In the genomic region with DNA sequence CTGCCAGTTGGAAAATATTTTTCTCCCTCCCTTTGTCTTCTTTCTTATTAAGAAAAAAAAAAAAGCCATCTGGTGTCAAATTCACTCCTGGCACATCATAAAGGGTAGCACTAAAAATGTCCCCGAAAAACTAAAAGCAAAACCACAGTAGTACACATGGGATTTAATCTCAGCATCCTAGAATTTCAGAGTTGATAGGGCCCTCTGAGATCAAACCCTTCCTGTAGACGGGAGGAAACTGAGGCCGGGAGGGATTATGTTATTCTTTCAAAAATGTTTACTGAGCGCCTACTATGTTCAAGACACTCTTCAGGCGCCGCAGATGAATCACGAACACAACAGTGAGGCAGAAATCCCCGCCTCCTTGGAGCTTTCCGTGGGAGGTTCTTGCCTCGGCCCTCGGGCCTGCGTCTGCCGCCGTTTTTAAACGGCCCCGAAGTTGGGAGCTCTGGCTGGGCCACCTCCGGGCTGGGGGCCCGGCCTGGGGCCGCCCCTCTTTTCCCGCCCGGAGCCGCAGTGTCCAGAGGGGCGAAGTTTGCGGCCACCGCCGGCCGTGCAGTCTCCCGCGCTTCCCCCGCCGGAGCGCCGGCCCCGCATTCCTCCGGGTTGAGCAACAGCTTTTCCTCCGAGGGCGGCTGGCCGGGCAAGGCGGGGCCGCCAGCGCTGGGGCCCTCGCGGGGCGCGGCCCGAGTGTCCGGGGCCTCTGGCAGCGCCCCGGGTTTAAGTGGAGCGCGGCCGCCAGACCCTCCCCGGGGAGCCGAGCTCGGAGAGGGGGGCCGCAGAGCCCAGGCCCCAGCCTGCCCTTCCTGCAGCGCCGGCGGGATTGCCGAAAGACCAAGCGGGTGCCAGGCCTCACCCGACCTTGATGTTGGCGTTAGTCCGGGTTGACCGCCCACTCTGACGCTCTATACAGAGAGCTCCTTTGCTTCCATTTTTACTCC, we compare ENCODE assay signal across 8 cellular contexts. TPM values are rescaled to one million over a fixed set of nuclear protein-coding genes. Genes with fewer than 3 reads are reported as not detected.
DNase-seq lines count a peak whose midpoint lies in the region; ATAC-seq, FAIRE-seq and TF ChIP-seq lines count a peak whose summit lies in the region.

No MANE protein-coding gene starts in this region.

- DNase-seq in CD1c-positive myeloid dendritic cell (ENCODE audit: extremely low spot score) (peak; percentile 74), HT-29 (ENCODE audit: low spot score) (peak; percentile 58), WERI-Rb-1 (no peak), caudate nucleus (lab: John Stamatoyannopoulos, UW) (peak in 42 of 61 donors; percentile 12 to 73 (median 36)), keratinocyte (ENCODE audit: low read depth, low spot score) (no peak)
- peak; percentile 84 for DNase-seq in stimulated activated CD4-positive, alpha-beta T cell treated with anti-CD3 and anti-CD28 coated beads, Interleukin-15, amount 100 ng/mL, for 24 hours

- peak overlapping the region; percentile 75 for H3K4me2 ChIP-seq in keratinocyte (ENCODE audit: control insufficient read depth, extremely low read depth, insufficient read depth, low read depth, low read length)

- TF ChIP-seq CTCF in WERI-Rb-1 (IDR thresholded peaks at IDR 0.05; ENCODE audit: low read depth, low read length) (no peak), keratinocyte (optimal IDR thresholded peaks at IDR 0.05 in 1 of 3, IDR thresholded peaks at IDR 0.05 in 1 of 3, conservative IDR thresholded peaks at IDR 0.05 in 1 of 3; ENCODE audit: extremely low read depth in 1 of 3, insufficient read depth in 2 of 3, low read length in 3 of 3) (no peak)

- H2AFZ ChIP-seq in keratinocyte (ENCODE audit: control insufficient read depth, low read length), result peak overlapping the region; percentile 84

- no peaks in the 10 kb centered on the region for H3K79me2 ChIP-seq in keratinocyte (ENCODE audit: control insufficient read depth, insufficient read depth, low read length)

- H3K4me1 ChIP-seq in keratinocyte (ENCODE audit: control insufficient read depth, extremely low read depth, insufficient read depth, low read length), result peaks cover 16% of the 10 kb centered on the region

- peak overlapping the region; percentile 27; the same call in 1 of the 2 replicates for H3K27ac ChIP-seq in WERI-Rb-1
- H3K27ac ChIP-seq in caudate nucleus (ENCODE audit: low read depth, low read length), result peak overlapping the region; percentile 85
- peak overlapping the region; percentile 74 for H3K27ac ChIP-seq in keratinocyte (ENCODE audit: control insufficient read depth, insufficient read depth, low read length)

- H3K4me3 ChIP-seq in WERI-Rb-1 (ENCODE audit: low read depth, low read length) (peak overlapping the region; percentile 34), keratinocyte (ENCODE audit: control insufficient read depth in 2 of 3, extremely low read depth in 1 of 3, insufficient read depth in 2 of 3, low read depth in 1 of 3, low read length in 3 of 3) (peak overlapping the region; percentile 45 to 64 (median 60))

- dilution Hi-C loops in keratinocyte (cut with MboI; ENCODE audit: extremely low pct_ligation_motif_present, low sequenced_read_pairs), result no loop called here

- H3K36me3 ChIP-seq in WERI-Rb-1, result no peaks in the 10 kb centered on the region
- no peaks in the 10 kb centered on the region for H3K36me3 ChIP-seq in keratinocyte (ENCODE audit: control insufficient read depth in 2 of 2, extremely low read depth in 1 of 2, insufficient read depth in 2 of 2, low read length in 2 of 2)

- peak; percentile 25 for ATAC-seq in GM19468 (IDR thresholded peaks at IDR 0.05; ENCODE audit: extremely low read depth, unreplicated experiment)
- ATAC-seq in HG03097 (IDR thresholded peaks at IDR 0.05; ENCODE audit: low FRiP score, unreplicated experiment), result no peak

- no peaks in the 10 kb centered on the region for H4K20me1 ChIP-seq in keratinocyte (ENCODE audit: control insufficient read depth, extremely low read depth, insufficient read depth, low read length)

- peak overlapping the region; percentile 80 for H3K9ac ChIP-seq in keratinocyte (ENCODE audit: control insufficient read depth, extremely low read depth, insufficient read depth, low read length)

- no peaks in the 10 kb centered on the region for H3K9me3 ChIP-seq in WERI-Rb-1 (ENCODE audit: severe bottlenecking)
- H3K9me3 ChIP-seq in keratinocyte (ENCODE audit: control insufficient read depth, low read depth, low read length), result no peaks in the 10 kb centered on the region

- H3K27me3 ChIP-seq in WERI-Rb-1 (ENCODE audit: insufficient read depth, low read depth, severe bottlenecking), result no peaks in the 10 kb centered on the region
- H3K27me3 ChIP-seq in keratinocyte (ENCODE audit: control insufficient read depth, extremely low read depth, insufficient read depth, low read length), result no peaks in the 10 kb centered on the region

- H3K9me1 ChIP-seq in keratinocyte (ENCODE audit: control insufficient read depth, extremely low read depth, insufficient read depth, low read length), result no peaks in the 10 kb centered on the region

- peak; percentile 39 for FAIRE-seq in keratinocyte (lab: Jason Lieb, UNC)

RNA-seq across cellular contexts. Expression of a gene that starts 18.6 kb away (rescaled TPM):
- total RNA-seq in HT-29 (2014; rRNA removed; shearing (Covaris generic)), result 38.5 and 40.7 TPM in 2 replicates
- polyA plus RNA-seq in keratinocyte, result 39.0 to 75.0 TPM (median 54.6 TPM) in 3 replicates
- 38.5 TPM for polyA plus RNA-seq in keratinocyte (2011; ENCODE audit: low read depth)
- 61.4 and 68.1 TPM in 2 replicates for polyA plus RNA-seq in keratinocyte (2011; cell fraction: cytosol; rRNA removed)
- polyA plus RNA-seq in keratinocyte (2011; cell fraction: nucleus; rRNA removed), result 62.6 and 66.0 TPM in 2 replicates
- 35.0 and 54.1 TPM in 2 replicates for polyA plus RNA-seq in keratinocyte (2012; ENCODE audit: low replicate concordance)
- 72.9 to 174 TPM (median 107 TPM) in 3 replicates for polyA minus RNA-seq in keratinocyte
- 36.8 TPM for polyA minus RNA-seq in keratinocyte (2011; cell fraction: cytosol; rRNA and poly(A)+ RNA removed)
- 28.5 and 40.3 TPM in 2 replicates for polyA minus RNA-seq in keratinocyte (2011; cell fraction: nucleus; rRNA and poly(A)+ RNA removed)

RNA-seq across cellular contexts. Expression of a gene that starts 46.5 kb away (rescaled TPM):
- total RNA-seq in HT-29 (2014; rRNA removed; shearing (Covaris generic)), result 0.73 and 1.5 TPM in 2 replicates
- 0.27 to 1.3 TPM (median 1.3 TPM) in 3 replicates for polyA plus RNA-seq in keratinocyte
- polyA plus RNA-seq in keratinocyte (2011; ENCODE audit: low read depth), result 1.9 TPM
- polyA plus RNA-seq in keratinocyte (2011; cell fraction: cytosol; rRNA removed), result 0.14 and 0.49 TPM in 2 replicates
- 5.3 and 5.4 TPM in 2 replicates for polyA plus RNA-seq in keratinocyte (2011; cell fraction: nucleus; rRNA removed)
- polyA plus RNA-seq in keratinocyte (2012; ENCODE audit: low replicate concordance), result 0.66 and 2.7 TPM in 2 replicates
- 1.3 to 2.7 TPM in 2 of 3 replicates, not detected in the other for polyA minus RNA-seq in keratinocyte
- not detected for polyA minus RNA-seq in keratinocyte (2011; cell fraction: cytosol; rRNA and poly(A)+ RNA removed)
- 1.2 and 1.3 TPM in 2 replicates for polyA minus RNA-seq in keratinocyte (2011; cell fraction: nucleus; rRNA and poly(A)+ RNA removed)

Comparison
In these comparisons a context has a peak if more than half of its experiments do, and no peak if none do; other contexts are left out.
1. DNase-seq: peak in CD1c-positive myeloid dendritic cell (single experiment), HT-29 (single experiment), caudate nucleus (42 of 61) and stimulated activated CD4-positive, alpha-beta T cell treated with anti-CD3 and anti-CD28 coated beads, Interleukin-15, amount 100 ng/mL, for 24 hours (single experiment); none in WERI-Rb-1 (single experiment) and keratinocyte (single experiment).
2. H3K27ac ChIP-seq: peak in every context shown above with its lines; median percentile 85 in caudate nucleus; 74 in keratinocyte; 27 in WERI-Rb-1.